ENCODE assay signal across 1 cellular context in genomic region chrX:78665286-78665685, GRCh38.
TF ChIP-seq lines count a peak whose summit lies in the region.

No MANE protein-coding gene starts in this region.

TF ChIP-seq in WTC11, 78 proteins besides CTCF, POLR2A, EP300 and RAD21 (continued from another document):
- TF ChIP-seq, protein P1, sequence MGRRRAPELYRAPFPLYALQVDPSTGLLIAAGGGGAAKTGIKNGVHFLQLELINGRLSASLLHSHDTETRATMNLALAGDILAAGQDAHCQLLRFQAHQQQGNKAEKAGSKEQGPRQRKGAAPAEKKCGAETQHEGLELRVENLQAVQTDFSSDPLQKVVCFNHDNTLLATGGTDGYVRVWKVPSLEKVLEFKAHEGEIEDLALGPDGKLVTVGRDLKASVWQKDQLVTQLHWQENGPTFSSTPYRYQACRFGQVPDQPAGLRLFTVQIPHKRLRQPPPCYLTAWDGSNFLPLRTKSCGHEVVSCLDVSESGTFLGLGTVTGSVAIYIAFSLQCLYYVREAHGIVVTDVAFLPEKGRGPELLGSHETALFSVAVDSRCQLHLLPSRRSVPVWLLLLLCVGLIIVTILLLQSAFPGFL (CRISPR knock-in tag; IDR thresholded peaks at IDR 0.05; ENCODE audit: borderline replicate concordance), result no peak
- TF ChIP-seq TP53 (CRISPR knock-in tag; IDR thresholded peaks at IDR 0.05) (no peak), AFF4 (CRISPR knock-in tag; IDR thresholded peaks at IDR 0.05; ENCODE audit: borderline replicate concordance) (no peak), EMX1 (CRISPR knock-in tag; IDR thresholded peaks at IDR 0.05) (no peak), SMAD3 (CRISPR knock-in tag; IDR thresholded peaks at IDR 0.05; ENCODE audit: borderline replicate concordance) (no peak), ATF1 (CRISPR knock-in tag; IDR thresholded peaks at IDR 0.05) (no peak)
